In the genomic region with DNA sequence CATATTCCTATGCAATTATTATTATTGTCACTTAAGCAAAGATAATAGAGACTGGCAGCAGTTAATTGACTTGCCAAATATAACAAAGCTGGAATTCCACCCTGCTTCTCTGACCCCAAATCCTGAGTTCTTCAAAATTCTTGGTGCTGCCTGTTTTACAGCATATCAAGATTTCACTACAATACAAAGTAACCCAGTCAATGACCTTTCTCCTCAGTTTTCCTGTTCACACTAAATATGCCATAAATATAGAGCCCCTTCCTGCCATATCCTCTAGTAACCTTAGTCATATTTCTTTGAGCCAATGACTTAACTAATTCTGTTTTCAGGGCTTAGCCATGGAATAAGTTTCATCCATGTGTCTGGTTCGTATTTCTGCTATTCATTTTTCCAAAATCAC, we compare ENCODE assay signal across 18 cellular contexts.
"Had no signal": no experiment of that assay in that cellular context is flagged by ENCODE, and none has a peak within 500 bp of the region (broad histone marks: within the 10 kb centered on the region; RNA-seq: fewer than 3 reads in every experiment).

No MANE protein-coding gene starts in this region.

- H3K27me3 ChIP-seq: SJSA1 had no signal

- H3K36me3 ChIP-seq: SJSA1 had no signal

- H3K9me3 ChIP-seq: SJSA1 had no signal

- ATAC-seq: K562 had no signal

- H3K4me1 ChIP-seq: SJSA1 had no signal

- H3K4me3 ChIP-seq: K562, SJSA1, SK-N-MC had no signal

- H3K27ac ChIP-seq: HL-60, KMS-11, SJSA1, SK-N-MC had no signal

- DNase-seq: Kasumi-1, NCI-H1105 treated with DMSO at 0.1 percent for 48 hours, NCI-H1417 treated with DMSO at 0.1 percent for 48 hours, NCI-H1694 treated with DMSO at 0.1 percent for 48 hours, NCI-H2171, NCI-H226, NCI-H446, NCI-H510A, NCI-H524 treated with DMSO at 0.1 percent for 48 hours, NCI-H82, Right ventricle myocardium superior, RPMI8226, SIG-M5 had no signal
